ENCODE assay signal across 8 cellular contexts in genomic region chr2:219459460-219460311, GRCh38. TPM values are rescaled to one million over a fixed set of nuclear protein-coding genes. Genes with fewer than 3 reads are reported as not detected.
A peak's percentile ranks its signal among the peaks of the same experiment; 100 is the strongest.
DNase-seq lines count a peak whose midpoint lies in the region; ATAC-seq and TF ChIP-seq lines count a peak whose summit lies in the region.

No MANE protein-coding gene starts in this region.

- H3K36me3 Mint-ChIP-seq in HFFc6 (ENCODE audit: low read depth) = peaks cover 22% of the 10 kb centered on the region
- H3K36me3 Mint-ChIP-seq in activated T-cell treated with anti-CD3 and anti-CD28 coated beads, Interleukin-2, amount 50 U/mL, for 24 hours (ENCODE audit: low read depth) = no peaks in the 10 kb centered on the region
- H3K36me3 Mint-ChIP-seq in activated T-helper 2 cell treated with anti-CD3 and anti-CD28 coated beads, Interferon-gamma antibody, Interleukin-2, Interleukin-4, amounts not matched to agents 10 μg/mL and 5 μg/mL and 100 μg/mL, durations not matched to agents 14 hours and 24 hours and 36 hours (ENCODE audit: low read depth) = no peaks in the 10 kb centered on the region

- ATAC-seq in foreskin keratinocyte = peak; percentile 31
- peak; percentile 60 for ATAC-seq in omental fat pad (ENCODE audit: low FRiP score)

- no peaks in the 10 kb centered on the region for H3K9me3 Mint-ChIP-seq in HFFc6
- H3K9me3 Mint-ChIP-seq in activated T-cell treated with anti-CD3 and anti-CD28 coated beads, Interleukin-2, amount 50 U/mL, for 24 hours = no peaks in the 10 kb centered on the region
- no peaks in the 10 kb centered on the region for H3K9me3 Mint-ChIP-seq in activated T-helper 2 cell treated with anti-CD3 and anti-CD28 coated beads, Interferon-gamma antibody, Interleukin-2, Interleukin-4, amounts not matched to agents 10 μg/mL and 5 μg/mL and 100 μg/mL, durations not matched to agents 14 hours and 24 hours and 36 hours

- H3K27ac ChIP-seq in foreskin keratinocyte = no peak overlapping the region

- no peaks in the 10 kb centered on the region for H3K27me3 ChIP-seq in foreskin keratinocyte

- DNase-seq in NCI-H146 (lab: John Stamatoyannopoulos, UW) = peak; percentile 22
- no peak for DNase-seq in NCI-H146 treated with DMSO at 0.1 percent for 48 hours (lab: John Stamatoyannopoulos, UW; ENCODE audit: unreplicated experiment)
- peak; percentile 64 for DNase-seq in HFFc6
- peak; percentile 21 for DNase-seq in NCI-H446 treated with DMSO at 0.1 percent for 48 hours (lab: John Stamatoyannopoulos, UW)
- peak; percentile 64 for DNase-seq in activated T-cell treated with anti-CD3 and anti-CD28 coated beads, Interleukin-2, amount 50 U/mL, for 24 hours
- DNase-seq in foreskin keratinocyte = no peak
- DNase-seq in omental fat pad (ENCODE audit: low spot score) = no peak
- no peak for DNase-seq in activated T-helper 2 cell treated with anti-CD3 and anti-CD28 coated beads, Interferon-gamma antibody, Interleukin-2, Interleukin-4, amounts not matched to agents 10 μg/mL and 5 μg/mL and 100 μg/mL, durations not matched to agents 14 hours and 24 hours and 36 hours (ENCODE audit: low spot score)

- H3K27me3 Mint-ChIP-seq in HFFc6 (ENCODE audit: insufficient read depth) = peaks cover 11% of the 10 kb centered on the region
- no peaks in the 10 kb centered on the region for H3K27me3 Mint-ChIP-seq in activated T-cell treated with anti-CD3 and anti-CD28 coated beads, Interleukin-2, amount 50 U/mL, for 24 hours
- no peaks in the 10 kb centered on the region for H3K27me3 Mint-ChIP-seq in activated T-helper 2 cell treated with anti-CD3 and anti-CD28 coated beads, Interferon-gamma antibody, Interleukin-2, Interleukin-4, amounts not matched to agents 10 μg/mL and 5 μg/mL and 100 μg/mL, durations not matched to agents 14 hours and 24 hours and 36 hours (ENCODE audit: low read depth)

- H3K4me1 ChIP-seq in foreskin keratinocyte = peaks cover 8% of the 10 kb centered on the region

- H3K27ac Mint-ChIP-seq in HFFc6 = peak overlapping the region; percentile 88
- no peak overlapping the region for H3K27ac Mint-ChIP-seq in activated T-cell treated with anti-CD3 and anti-CD28 coated beads, Interleukin-2, amount 50 U/mL, for 24 hours
- no peak overlapping the region for H3K27ac Mint-ChIP-seq in activated T-helper 2 cell treated with anti-CD3 and anti-CD28 coated beads, Interferon-gamma antibody, Interleukin-2, Interleukin-4, amounts not matched to agents 10 μg/mL and 5 μg/mL and 100 μg/mL, durations not matched to agents 14 hours and 24 hours and 36 hours

- peaks cover 48% of the 10 kb centered on the region for H3K4me1 Mint-ChIP-seq in HFFc6 (ENCODE audit: low read depth)
- peaks cover 9% of the 10 kb centered on the region for H3K4me1 Mint-ChIP-seq in activated T-cell treated with anti-CD3 and anti-CD28 coated beads, Interleukin-2, amount 50 U/mL, for 24 hours (ENCODE audit: low read depth)
- H3K4me1 Mint-ChIP-seq in activated T-helper 2 cell treated with anti-CD3 and anti-CD28 coated beads, Interferon-gamma antibody, Interleukin-2, Interleukin-4, amounts not matched to agents 10 μg/mL and 5 μg/mL and 100 μg/mL, durations not matched to agents 14 hours and 24 hours and 36 hours (ENCODE audit: low read depth) = peaks cover 7% of the 10 kb centered on the region

- TF ChIP-seq CTCF in HFFc6 (IDR thresholded peaks at IDR 0.05) = peak; percentile 93
- TF ChIP-seq CTCF in foreskin keratinocyte (conservative IDR thresholded peaks at IDR 0.05) = peak; percentile 67
- no peak for TF ChIP-seq CTCF in omental fat pad (IDR thresholded peaks at IDR 0.05)

- H3K4me3 Mint-ChIP-seq in HFFc6 = peak overlapping the region; percentile 78
- H3K4me3 Mint-ChIP-seq in activated T-cell treated with anti-CD3 and anti-CD28 coated beads, Interleukin-2, amount 50 U/mL, for 24 hours = no peak overlapping the region
- H3K4me3 Mint-ChIP-seq in activated T-helper 2 cell treated with anti-CD3 and anti-CD28 coated beads, Interferon-gamma antibody, Interleukin-2, Interleukin-4, amounts not matched to agents 10 μg/mL and 5 μg/mL and 100 μg/mL, durations not matched to agents 14 hours and 24 hours and 36 hours (ENCODE audit: low read depth) = no peak overlapping the region

- intact Hi-C loops in activated T-helper 2 cell treated with anti-CD3 and anti-CD28 coated beads, Interferon-gamma antibody, Interleukin-2, Interleukin-4, amounts not matched to agents 10 μg/mL and 5 μg/mL and 100 μg/mL, durations not matched to agents 14 hours and 24 hours and 36 hours (cut with micrococcal nuclease) = loop anchor here (1.0 kb wide), 1 partner anchor 71 kb away; no protein-coding TSS in a partner anchor

RNA-seq across cellular contexts. Expression of gene SPEG, which starts 25.0 kb away (rescaled TPM):
- total RNA-seq in HFFc6 (2021; fragmentation: NEBNext Ultra II Directional; extraction: Animal tissue kit (Norgen Biotek cat#: 25700)) = 10 to 100 TPM; 80.9 to 89.5 (median 84.7) TPM
- total RNA-seq in foreskin keratinocyte (24.9 and 32.6 TPM in 2 replicates), omental fat pad (10 to 100 TPM; 12.4 to 28.9 (median 17.7) TPM)
- polyA plus RNA-seq in foreskin keratinocyte = 27.4 and 28.7 TPM in 2 replicates
- total RNA-seq in activated T-helper 2 cell treated with anti-CD3 and anti-CD28 coated beads, Interferon-gamma antibody, Interleukin-2, Interleukin-4, amounts not matched to agents 10 μg/mL and 5 μg/mL and 100 μg/mL, durations not matched to agents 14 hours and 24 hours and 36 hours = not detected in 2 replicates

RNA-seq across cellular contexts. Expression of gene GMPPA, which starts 39.0 kb away (rescaled TPM):
- 10 to 100 TPM; 68.9 to 85.3 (median 74.1) TPM for total RNA-seq in HFFc6 (2021; fragmentation: NEBNext Ultra II Directional; extraction: Animal tissue kit (Norgen Biotek cat#: 25700))
- 55.4 and 62.6 TPM in 2 replicates for total RNA-seq in foreskin keratinocyte
- polyA plus RNA-seq in foreskin keratinocyte = 64.7 and 74.8 TPM in 2 replicates
- 10 to 100 TPM; 22.6 to 37.8 (median 29.4) TPM for total RNA-seq in omental fat pad
- total RNA-seq in activated T-helper 2 cell treated with anti-CD3 and anti-CD28 coated beads, Interferon-gamma antibody, Interleukin-2, Interleukin-4, amounts not matched to agents 10 μg/mL and 5 μg/mL and 100 μg/mL, durations not matched to agents 14 hours and 24 hours and 36 hours = 52.0 and 52.9 TPM in 2 replicates

RNA-seq across cellular contexts. Expression of gene DES, which starts 41.5 kb away (rescaled TPM):
- under 1 TPM in 5 of 6 experiments, not detected in 1; 0.12 to 0.37 (median 0.19) TPM for total RNA-seq in HFFc6 (2021; fragmentation: NEBNext Ultra II Directional; extraction: Animal tissue kit (Norgen Biotek cat#: 25700))
- total RNA-seq in foreskin keratinocyte (not detected in 2 replicates), omental fat pad (100 to 1,000 TPM in 3 of 4 donors, 10 to 100 TPM in 1; 39.4 to 292 (median 182) TPM)
- polyA plus RNA-seq in foreskin keratinocyte = 0.03 TPM in 1 of 2 replicates, not detected in the other
- total RNA-seq in activated T-helper 2 cell treated with anti-CD3 and anti-CD28 coated beads, Interferon-gamma antibody, Interleukin-2, Interleukin-4, amounts not matched to agents 10 μg/mL and 5 μg/mL and 100 μg/mL, durations not matched to agents 14 hours and 24 hours and 36 hours = not detected in 2 replicates

RNA-seq across cellular contexts. Expression of gene ASIC4, which starts 54.6 kb away (rescaled TPM):
- total RNA-seq in HFFc6 (2021; fragmentation: NEBNext Ultra II Directional; extraction: Animal tissue kit (Norgen Biotek cat#: 25700)) = under 1 TPM in 3 of 6 experiments, not detected in 3; 0.05 to 0.19 (median 0.07) TPM
- total RNA-seq in foreskin keratinocyte = not detected in 2 replicates
- not detected in 2 replicates for polyA plus RNA-seq in foreskin keratinocyte
- under 1 TPM in 2 of 4 donors, not detected in 2; 0.12 to 0.19 TPM for total RNA-seq in omental fat pad
- not detected in 2 replicates for total RNA-seq in activated T-helper 2 cell treated with anti-CD3 and anti-CD28 coated beads, Interferon-gamma antibody, Interleukin-2, Interleukin-4, amounts not matched to agents 10 μg/mL and 5 μg/mL and 100 μg/mL, durations not matched to agents 14 hours and 24 hours and 36 hours

Comparison
In these comparisons a context has a peak if more than half of its experiments do, and no peak if none do; other contexts are left out.
1. DNase-seq: peak in NCI-H146 (single experiment), HFFc6 (single experiment), NCI-H446 treated with DMSO at 0.1 percent for 48 hours (single experiment) and activated T-cell treated with anti-CD3 and anti-CD28 coated beads, Interleukin-2, amount 50 U/mL, for 24 hours (single experiment); none in NCI-H146 treated with DMSO at 0.1 percent for 48 hours (single experiment), foreskin keratinocyte (0 of 2), omental fat pad (single experiment) and activated T-helper 2 cell treated with anti-CD3 and anti-CD28 coated beads, Interferon-gamma antibody, Interleukin-2, Interleukin-4, amounts not matched to agents 10 μg/mL and 5 μg/mL and 100 μg/mL, durations not matched to agents 14 hours and 24 hours and 36 hours (single experiment).
2. CTCF ChIP-seq: peak in HFFc6 (single experiment) and foreskin keratinocyte (single experiment); none in omental fat pad (0 of 3).
3. RNA of gene SPEG, which starts 25.0 kb away (total RNA-seq): 80.9 to 89.5 TPM in HFFc6, 24.9 to 32.6 TPM in foreskin keratinocyte and 12.4 to 28.9 TPM in omental fat pad; not detected in activated T-helper 2 cell treated with anti-CD3 and anti-CD28 coated beads, Interferon-gamma antibody, Interleukin-2, Interleukin-4, amounts not matched to agents 10 μg/mL and 5 μg/mL and 100 μg/mL, durations not matched to agents 14 hours and 24 hours and 36 hours; every median in the first group is over 10 times any median in the second.
4. RNA of gene DES, which starts 41.5 kb away (total RNA-seq): 39.4 to 292 TPM in omental fat pad; 0.12 to 0.37 TPM in HFFc6, not detected in foreskin keratinocyte and not detected in activated T-helper 2 cell treated with anti-CD3 and anti-CD28 coated beads, Interferon-gamma antibody, Interleukin-2, Interleukin-4, amounts not matched to agents 10 μg/mL and 5 μg/mL and 100 μg/mL, durations not matched to agents 14 hours and 24 hours and 36 hours; every median in the first group is over 10 times any median in the second.